3 cellular contexts compared by ENCODE assay signal in genomic region chr21:42834730-42835191, GRCh38.
TF ChIP-seq lines count a peak whose summit lies in the region.

No MANE protein-coding gene starts in this region.

TF ChIP-seq in SK-N-SH, 30 proteins besides CTCF, POLR2A, EP300 and RAD21:
- TF ChIP-seq MXI1 (IDR thresholded peaks at IDR 0.05; ENCODE audit: low read depth, low read length) (no peak), USF2 (IDR thresholded peaks at IDR 0.05; ENCODE audit: borderline replicate concordance, low read depth, low read length) (no peak), PBX3 (IDR thresholded peaks at IDR 0.05) (no peak), NFIC (IDR thresholded peaks at IDR 0.05; ENCODE audit: borderline replicate concordance) (no peak), RCOR1 (IDR thresholded peaks at IDR 0.05; ENCODE audit: low read length) (no peak), FOXM1 (IDR thresholded peaks at IDR 0.05; ENCODE audit: low read depth) (no peak), USF1 (IDR thresholded peaks at IDR 0.05; ENCODE audit: borderline replicate concordance, low read depth) (no peak), RXRA (IDR thresholded peaks at IDR 0.05; ENCODE audit: borderline replicate concordance, low read depth) (no peak), GATA2 (CRISPR knock-in tag; IDR thresholded peaks at IDR 0.05) (no peak), EZH2phosphoT487 (IDR thresholded peaks at IDR 0.05; ENCODE audit: borderline replicate concordance, low read depth) (no peak), JUND (IDR thresholded peaks at IDR 0.05) (no peak)

TF ChIP-seq in SK-N-SH treated with all-trans-retinoic acid at 6 μM for 48 hours, 23 proteins besides CTCF, POLR2A, EP300 and RAD21:
- TF ChIP-seq TOX (CRISPR knock-in tag; IDR thresholded peaks at IDR 0.05; ENCODE audit: borderline replicate concordance) (no peak), TCF4 (CRISPR knock-in tag; IDR thresholded peaks at IDR 0.05; ENCODE audit: borderline replicate concordance) (no peak), PPARA (CRISPR knock-in tag; IDR thresholded peaks at IDR 0.05; ENCODE audit: borderline replicate concordance) (no peak), CSDC2 (CRISPR knock-in tag; IDR thresholded peaks at IDR 0.05) (no peak), ZNF565 (CRISPR knock-in tag; conservative IDR thresholded peaks at IDR 0.05; ENCODE audit: low read depth) (no peak), ZNF70 (CRISPR knock-in tag; IDR thresholded peaks at IDR 0.05) (no peak), CREB5 (CRISPR knock-in tag; IDR thresholded peaks at IDR 0.05; ENCODE audit: low read depth) (no peak), ZC3H10 (CRISPR knock-in tag; IDR thresholded peaks at IDR 0.05) (no peak), PATZ1 (CRISPR knock-in tag; IDR thresholded peaks at IDR 0.05; ENCODE audit: borderline replicate concordance) (no peak), CSRNP3 (CRISPR knock-in tag; IDR thresholded peaks at IDR 0.05) (no peak), ZFP30 (CRISPR knock-in tag; IDR thresholded peaks at IDR 0.05) (no peak), ZNF8 (CRISPR knock-in tag; IDR thresholded peaks at IDR 0.05) (no peak), ISL1 (CRISPR knock-in tag; IDR thresholded peaks at IDR 0.05) (no peak), SNAI2 (CRISPR knock-in tag; IDR thresholded peaks at IDR 0.05) (no peak), ZFP3 (CRISPR knock-in tag; IDR thresholded peaks at IDR 0.05) (no peak), RARB (CRISPR knock-in tag; IDR thresholded peaks at IDR 0.05) (no peak), POU6F1 (CRISPR knock-in tag; IDR thresholded peaks at IDR 0.05; ENCODE audit: borderline replicate concordance, low read depth) (no peak), GLIS3 (CRISPR knock-in tag; IDR thresholded peaks at IDR 0.05) (no peak)

TF ChIP-seq in IMR-90, 13 proteins besides CTCF, POLR2A, EP300 and RAD21:
- TF ChIP-seq USF2 (IDR thresholded peaks at IDR 0.05; ENCODE audit: low read depth, low read length) (no peak), MAFK (IDR thresholded peaks at IDR 0.05; ENCODE audit: low read depth, low read length) (no peak), RCOR1 (IDR thresholded peaks at IDR 0.05; ENCODE audit: insufficient replicate concordance, low read length) (no peak), CHD1 (IDR thresholded peaks at IDR 0.05; ENCODE audit: low read depth, low read length) (no peak), NFE2L2 (IDR thresholded peaks at IDR 0.05; ENCODE audit: low read depth, low read length) (no peak), BHLHE40 (IDR thresholded peaks at IDR 0.05; ENCODE audit: low read depth, low read length) (no peak), SMC3 (IDR thresholded peaks at IDR 0.05; ENCODE audit: low read depth, low read length) (no peak), CEBPB (IDR thresholded peaks at IDR 0.05; ENCODE audit: low read depth, low read length) (no peak), MAZ (IDR thresholded peaks at IDR 0.05; ENCODE audit: borderline replicate concordance, low read depth, low read length) (no peak), MXI1 (IDR thresholded peaks at IDR 0.05; ENCODE audit: borderline replicate concordance, low read depth, low read length) (no peak), FOS (IDR thresholded peaks at IDR 0.05; ENCODE audit: low read depth, low read length) (no peak), ELK1 (IDR thresholded peaks at IDR 0.05; ENCODE audit: borderline replicate concordance, low read depth, low read length) (no peak), RFX5 (IDR thresholded peaks at IDR 0.05; ENCODE audit: low read depth, low read length) (no peak)
TF ChIP-seq in IMR-90: peak in this region for 0.
